Comparison of ENCODE assay signal across 16 cellular contexts in the genomic region with DNA sequence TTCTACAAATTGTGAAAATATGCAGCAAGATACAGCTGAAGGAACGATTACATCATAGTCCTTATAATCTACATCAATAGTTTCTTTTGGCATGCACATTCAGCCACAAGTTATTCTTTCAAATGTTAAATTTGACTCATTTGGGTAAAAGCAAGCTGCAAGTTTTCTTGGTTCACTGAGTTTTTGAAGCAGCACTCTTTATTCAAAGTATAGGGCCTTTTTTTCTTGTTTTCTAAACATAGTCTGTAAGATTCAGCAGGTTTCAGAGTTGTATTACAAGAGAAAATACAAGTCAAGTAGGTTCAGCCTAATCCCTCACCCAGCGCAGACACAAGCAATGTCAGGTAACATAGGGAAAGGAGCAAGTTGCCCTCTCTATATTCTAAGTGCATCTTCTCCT.
DNase-seq lines count a peak whose midpoint lies in the region; ATAC-seq and TF ChIP-seq lines count a peak whose summit lies in the region.
"Had no signal": no experiment of that assay in that cellular context is flagged by ENCODE, and none has a peak within 500 bp of the region (broad histone marks: within the 10 kb centered on the region; RNA-seq: fewer than 3 reads in every experiment).

No MANE protein-coding gene starts in this region.

- H2BK5ac ChIP-seq in mesenchymal stem cell (ENCODE audit: low read depth, low read length, poor library complexity, severe bottlenecking) = no peak overlapping the region
- no peak overlapping the region for H2BK5ac ChIP-seq in trophoblast cell (ENCODE audit: low read depth, low read length, poor library complexity)

- H2AFZ ChIP-seq in mesenchymal stem cell (ENCODE audit: low read depth, low read length) = no peak overlapping the region
- no peak overlapping the region for H2AFZ ChIP-seq in trophoblast cell (ENCODE audit: insufficient read depth, low read length, poor library complexity)

- H3K23ac ChIP-seq in mesenchymal stem cell (ENCODE audit: low read length in 2 of 2) = no peak overlapping the region
- no peak overlapping the region for H3K23ac ChIP-seq in trophoblast cell (ENCODE audit: low read length)

- H3K4me3 ChIP-seq in thyroid gland (replicated peaks in 1 of 3) = no peak overlapping the region
- no peak overlapping the region for H3K4me3 ChIP-seq in mesenchymal stem cell (ENCODE audit: insufficient read depth in 1 of 2, low read depth in 1 of 2, low read length in 2 of 2)
- H3K4me3 ChIP-seq in trophoblast cell (ENCODE audit: low read depth, low read length) = no peak overlapping the region
- H3K4me3 ChIP-seq: lung had no signal

- H2BK12ac ChIP-seq in mesenchymal stem cell (ENCODE audit: low read length in 2 of 2) (no peak overlapping the region), trophoblast cell (ENCODE audit: low read length) (no peak overlapping the region)

- no peaks in the 10 kb centered on the region for H3K9me3 ChIP-seq in thyroid gland
- H3K9me3 ChIP-seq in mesenchymal stem cell (ENCODE audit: control insufficient read depth, low read length) = no peaks in the 10 kb centered on the region
- H3K9me3 ChIP-seq in trophoblast cell (ENCODE audit: insufficient read depth, low read depth, low read length) = no peaks in the 10 kb centered on the region
- H3K9me3 ChIP-seq: neutrophil had no signal

- H3K9ac ChIP-seq in mesenchymal stem cell (ENCODE audit: low read length) = no peak overlapping the region
- no peak overlapping the region for H3K9ac ChIP-seq in trophoblast cell (ENCODE audit: low read length)

- intact Hi-C loops in thyroid gland (cut with DNase I) = no loop called here

- H3K14ac ChIP-seq in mesenchymal stem cell (ENCODE audit: low read length in 2 of 2) (no peak overlapping the region), trophoblast cell (ENCODE audit: low read length) (no peak overlapping the region)

- TF ChIP-seq POLR2A in thyroid gland (IDR thresholded peaks at IDR 0.05) = no peak

- ATAC-seq in GM19372 (IDR thresholded peaks at IDR 0.05; ENCODE audit: low read depth, unreplicated experiment) (peak; percentile 48), HG02798 (IDR thresholded peaks at IDR 0.05; ENCODE audit: poor library complexity, unreplicated experiment) (peak; percentile 74), HG03565 (IDR thresholded peaks at IDR 0.05; ENCODE audit: unreplicated experiment) (peak; percentile 72)

- no peak overlapping the region for H3K4ac ChIP-seq in mesenchymal stem cell (ENCODE audit: low read depth in 1 of 2, low read length in 2 of 2)
- no peak overlapping the region for H3K4ac ChIP-seq in trophoblast cell (ENCODE audit: low read depth, low read length)

- no peak overlapping the region for H3K18ac ChIP-seq in mesenchymal stem cell (ENCODE audit: low read depth in 1 of 2, low read length in 2 of 2)
- H3K18ac ChIP-seq in trophoblast cell (ENCODE audit: low read length) = no peak overlapping the region

- TF ChIP-seq CTCF in thyroid gland (IDR thresholded peaks at IDR 0.05) = no peak

- 36 to 46% methylated on average over 2 of the region's 2 CpGs for WGBS in thyroid gland, 2 donors
- WGBS in mesenchymal stem cell = 91% methylated on average over 1 of the region's 2 CpGs
- WGBS in trophoblast cell (ENCODE audit: extremely low coverage, insufficient coverage, insufficient read length) = no CpG with 5 or more reads among the region's 2 CpGs

- no peak for DNase-seq in thyroid gland
- DNase-seq in mesenchymal stem cell = no peak
- no peak for DNase-seq in SW 1271 (lab: John Stamatoyannopoulos, UW)
- no peak for DNase-seq in NCI-H2029 treated with DMSO at 0.1 percent for 48 hours (lab: John Stamatoyannopoulos, UW)
- DNase-seq in trophoblast cell = no peak
- DNase-seq: hippocampal formation, NCI-H1417, NCI-H526 treated with DMSO at 0.1 percent for 48 hours, SHP77, small intestine had no signal

- H2BK15ac ChIP-seq in mesenchymal stem cell (ENCODE audit: low read depth, poor library complexity, severe bottlenecking) = no peak overlapping the region

- H3K4me2 ChIP-seq in mesenchymal stem cell (ENCODE audit: low read length, poor library complexity, severe bottlenecking) (no peak overlapping the region), trophoblast cell (ENCODE audit: low read length) (no peak overlapping the region)

- H3K36me3 ChIP-seq in thyroid gland = no peaks in the 10 kb centered on the region
- no peaks in the 10 kb centered on the region for H3K36me3 ChIP-seq in mesenchymal stem cell (ENCODE audit: control insufficient read depth in 1 of 2, insufficient read depth in 2 of 2, low read depth in 1 of 2, low read length in 2 of 2)
- no peaks in the 10 kb centered on the region for H3K36me3 ChIP-seq in trophoblast cell (ENCODE audit: control insufficient read depth in 1 of 2, insufficient read depth in 2 of 2, low read length in 2 of 2)
- H3K36me3 ChIP-seq: neutrophil had no signal

- H3K27ac ChIP-seq in thyroid gland = peak overlapping the region in 2 of 3 donors; percentile 9 to 26
- no peak overlapping the region for H3K27ac ChIP-seq in mesenchymal stem cell (ENCODE audit: low read length, poor library complexity, severe bottlenecking)
- no peak overlapping the region for H3K27ac ChIP-seq in trophoblast cell (ENCODE audit: low read depth, low read length)
- H3K27ac ChIP-seq: epithelial cell of prostate, neutrophil had no signal

- H4K12ac ChIP-seq in trophoblast cell (ENCODE audit: low read depth, low read length) = no peak overlapping the region

- H4K91ac ChIP-seq in mesenchymal stem cell (ENCODE audit: low read length) (no peak overlapping the region), trophoblast cell (ENCODE audit: low read depth, low read length) (no peak overlapping the region)

- H4K8ac ChIP-seq in mesenchymal stem cell (ENCODE audit: low read length) = no peak overlapping the region
- H4K8ac ChIP-seq in trophoblast cell (ENCODE audit: low read depth, low read length) = no peak overlapping the region

- H2AK5ac ChIP-seq in mesenchymal stem cell (ENCODE audit: low read length, severe bottlenecking) = no peak overlapping the region
- H2AK5ac ChIP-seq in trophoblast cell (ENCODE audit: low read length) = no peak overlapping the region

- H3K27me3 ChIP-seq in thyroid gland (no peaks in the 10 kb centered on the region), mesenchymal stem cell (ENCODE audit: control insufficient read depth in 1 of 2, insufficient read depth in 1 of 2, low read length in 2 of 2) (no peaks in the 10 kb centered on the region), trophoblast cell (ENCODE audit: insufficient read depth, low read length) (no peaks in the 10 kb centered on the region)
- H3K27me3 ChIP-seq: neutrophil had no signal

- no peaks in the 10 kb centered on the region for H3K79me2 ChIP-seq in trophoblast cell (ENCODE audit: control insufficient read depth, insufficient read depth, low read length, poor library complexity)

- H2BK120ac ChIP-seq in mesenchymal stem cell (ENCODE audit: low read depth, low read length) (no peak overlapping the region), trophoblast cell (ENCODE audit: insufficient read depth, low read length, poor library complexity) (no peak overlapping the region)

- no peaks in the 10 kb centered on the region for H3K79me1 ChIP-seq in mesenchymal stem cell (replicated peaks; ENCODE audit: low read length, poor library complexity, severe bottlenecking)
- no peaks in the 10 kb centered on the region for H3K79me1 ChIP-seq in trophoblast cell (ENCODE audit: low read length)

- H3K4me1 ChIP-seq in thyroid gland (no peaks in the 10 kb centered on the region), mesenchymal stem cell (ENCODE audit: control insufficient read depth, insufficient read depth, low read depth, low read length) (no peaks in the 10 kb centered on the region), trophoblast cell (ENCODE audit: control insufficient read depth in 1 of 2, insufficient read depth in 2 of 2, low read length in 2 of 2) (no peaks in the 10 kb centered on the region)

Comparison
In these comparisons a context has a peak if more than half of its experiments do, and no peak if none do; other contexts are left out.
1. H3K27ac ChIP-seq: peak in thyroid gland (2 of 3); none in mesenchymal stem cell (single experiment) and trophoblast cell (single experiment).
2. Peak in every context shown above with its lines, with median percentiles within 50 percentile points of each other: ATAC-seq.